Comparison of ENCODE assay signal across 15 cellular contexts in genomic region chr3:179872842-179873241, GRCh38.
DNase-seq lines count a peak whose midpoint lies in the region; ATAC-seq and TF ChIP-seq lines count a peak whose summit lies in the region.
"Had no signal": no experiment of that assay in that cellular context is flagged by ENCODE, and none has a peak within 500 bp of the region (broad histone marks: within the 10 kb centered on the region; RNA-seq: fewer than 3 reads in every experiment).

No MANE protein-coding gene starts in this region.

- ATAC-seq in GM23338: peak; percentile 94
- ATAC-seq in activated T-helper 17 cell treated with anti-CD3 and anti-CD28 coated beads, Interleukin-2, amount 50 U/mL, for 72 hours (replicated peaks): no peak
- ATAC-seq: T-cell had no signal

- H3K36me3 ChIP-seq in GM23338 (ENCODE audit: insufficient read depth) (no peaks in the 10 kb centered on the region), OCI-LY7 (ENCODE audit: insufficient read depth, low read length) (no peaks in the 10 kb centered on the region), esophagus muscularis mucosa (no peaks in the 10 kb centered on the region), thyroid gland (no peaks in the 10 kb centered on the region)
- H3K36me3 ChIP-seq: BE2C had no signal

- H3K27me3 Mint-ChIP-seq in GM23338 (ENCODE audit: insufficient read depth, low read depth, poor library complexity): no peaks in the 10 kb centered on the region
- peaks cover 8% of the 10 kb centered on the region for H3K27me3 Mint-ChIP-seq in activated T-helper 17 cell treated with anti-CD3 and anti-CD28 coated beads, Interleukin-2, amount 50 U/mL, for 72 hours
- H3K27me3 Mint-ChIP-seq: CD4-positive, alpha-beta memory T cell had no signal

- TF ChIP-seq POLR2A in esophagus muscularis mucosa (IDR thresholded peaks at IDR 0.05; ENCODE audit: low read depth): no peak
- TF ChIP-seq POLR2A in thyroid gland (IDR thresholded peaks at IDR 0.05): no peak

- CTCF ChIA-PET in OCI-LY7 (lab: Charles Lee; ENCODE audit: unreplicated experiment): no interaction called here

- H3K9me3 ChIP-seq in OCI-LY7 (ENCODE audit: low read length): no peaks in the 10 kb centered on the region
- H3K9me3 ChIP-seq in esophagus muscularis mucosa: no peaks in the 10 kb centered on the region
- H3K9me3 ChIP-seq in thyroid gland: no peaks in the 10 kb centered on the region
- H3K9me3 ChIP-seq: BE2C, SK-N-SH had no signal

- H3K27me3 ChIP-seq in GM23338 (ENCODE audit: insufficient read depth) (no peaks in the 10 kb centered on the region), esophagus muscularis mucosa (no peaks in the 10 kb centered on the region), thyroid gland (no peaks in the 10 kb centered on the region)
- H3K27me3 ChIP-seq: BE2C had no signal

- no peak overlapping the region for H3K4me3 Mint-ChIP-seq in GM23338
- H3K4me3 Mint-ChIP-seq in activated T-helper 17 cell treated with anti-CD3 and anti-CD28 coated beads, Interleukin-2, amount 50 U/mL, for 72 hours: no peak overlapping the region
- H3K4me3 Mint-ChIP-seq: CD4-positive, alpha-beta memory T cell; T-cell had no signal

- H4K20me1 ChIP-seq in GM23338 (replicated peaks; ENCODE audit: insufficient read depth): no peaks in the 10 kb centered on the region
- no peaks in the 10 kb centered on the region for H4K20me1 ChIP-seq in OCI-LY7 (ENCODE audit: insufficient read depth, low read length)

- H3K4me1 Mint-ChIP-seq in GM23338: peaks cover 23% of the 10 kb centered on the region; the same call in 2 of the 3 replicates
- no peaks in the 10 kb centered on the region for H3K4me1 Mint-ChIP-seq in activated T-helper 17 cell treated with anti-CD3 and anti-CD28 coated beads, Interleukin-2, amount 50 U/mL, for 72 hours
- H3K4me1 Mint-ChIP-seq: CD4-positive, alpha-beta memory T cell; T-cell had no signal

- H3K36me3 Mint-ChIP-seq in GM23338 (ENCODE audit: low read depth): no peaks in the 10 kb centered on the region
- no peaks in the 10 kb centered on the region for H3K36me3 Mint-ChIP-seq in activated T-helper 17 cell treated with anti-CD3 and anti-CD28 coated beads, Interleukin-2, amount 50 U/mL, for 72 hours (ENCODE audit: low read depth)
- H3K36me3 Mint-ChIP-seq: CD4-positive, alpha-beta memory T cell; T-cell had no signal

- intact Hi-C loops in OCI-LY7 (cut with micrococcal nuclease; ENCODE audit: unreplicated experiment): no loop called here
- intact Hi-C loops in esophagus muscularis mucosa (cut with DNase I): no loop called here
- intact Hi-C loops in thyroid gland (cut with DNase I): no loop called here

- WGBS in esophagus muscularis mucosa: 52% methylated on average over 5 of the region's 5 CpGs
- WGBS in thyroid gland, 2 donors: 56 to 57% methylated on average over 5 of the region's 5 CpGs

- H3K9me3 Mint-ChIP-seq in GM23338: no peaks in the 10 kb centered on the region
- no peaks in the 10 kb centered on the region for H3K9me3 Mint-ChIP-seq in activated T-helper 17 cell treated with anti-CD3 and anti-CD28 coated beads, Interleukin-2, amount 50 U/mL, for 72 hours
- H3K9me3 Mint-ChIP-seq: T-cell had no signal

- H3K27ac ChIP-seq in GM23338 (ENCODE audit: low read depth) (no peak overlapping the region), OCI-LY7 (ENCODE audit: low read depth, low read length, poor library complexity, severe bottlenecking) (no peak overlapping the region), esophagus muscularis mucosa (replicated peaks in 1 of 4) (no peak overlapping the region), thyroid gland (no peak overlapping the region)
- H3K27ac ChIP-seq: HL-60 had no signal

- no peak overlapping the region for H3K4me2 ChIP-seq in GM23338
- H3K4me2 ChIP-seq in OCI-LY7 (ENCODE audit: low read length): no peak overlapping the region
- H3K4me2 ChIP-seq: SK-N-SH had no signal

- no peak for TF ChIP-seq EP300 in esophagus muscularis mucosa (IDR thresholded peaks at IDR 0.05)

- H3K4me1 ChIP-seq in GM23338 (ENCODE audit: insufficient read depth) (no peaks in the 10 kb centered on the region), OCI-LY7 (ENCODE audit: insufficient read depth, low read length, poor library complexity, severe bottlenecking) (no peaks in the 10 kb centered on the region), esophagus muscularis mucosa (no peaks in the 10 kb centered on the region), thyroid gland (no peaks in the 10 kb centered on the region)
- H3K4me1 ChIP-seq: BE2C had no signal

- H3K79me2 ChIP-seq in GM23338 (replicated peaks; ENCODE audit: insufficient read depth): no peaks in the 10 kb centered on the region
- no peaks in the 10 kb centered on the region for H3K79me2 ChIP-seq in OCI-LY7 (ENCODE audit: insufficient read depth, low read depth, low read length)

- 0 out of 2 replicates have a peak overlapping the region, but pooled peaks have one; percentile 29 for H3K27ac Mint-ChIP-seq in GM23338
- H3K27ac Mint-ChIP-seq in activated T-helper 17 cell treated with anti-CD3 and anti-CD28 coated beads, Interleukin-2, amount 50 U/mL, for 72 hours: no peak overlapping the region
- H3K27ac Mint-ChIP-seq: CD4-positive, alpha-beta memory T cell; T-cell had no signal

- H3K9me2 ChIP-seq in GM23338 (ENCODE audit: insufficient read depth): no peaks in the 10 kb centered on the region
- no peaks in the 10 kb centered on the region for H3K9me2 ChIP-seq in OCI-LY7 (ENCODE audit: insufficient read depth, low read length)
- H3K9me2 ChIP-seq: SK-N-SH had no signal

- POLR2A ChIA-PET in OCI-LY7 (lab: Charles Lee): interaction anchor here (0.7 to 1.4 kb wide), 7 partner anchors 8 to 352 kb away, joined by 3 to 4 read pairs (median 3); no protein-coding TSS in a partner anchor

- TF ChIP-seq CTCF in GM23338 (conservative IDR thresholded peaks at IDR 0.05; ENCODE audit: low read depth in 2 of 2): peak; percentile 65 to 67
- TF ChIP-seq CTCF in OCI-LY7 (conservative IDR thresholded peaks at IDR 0.05; ENCODE audit: low read length): peak; percentile 55
- no peak for TF ChIP-seq CTCF in esophagus muscularis mucosa (IDR thresholded peaks at IDR 0.05)
- peak; percentile 18 for TF ChIP-seq CTCF in retinal pigment epithelial cell (conservative IDR thresholded peaks at IDR 0.05; ENCODE audit: low read depth, low read length)
- TF ChIP-seq CTCF in thyroid gland (IDR thresholded peaks at IDR 0.05): no peak

- no peak overlapping the region for H3K4me3 ChIP-seq in GM23338
- no peak overlapping the region for H3K4me3 ChIP-seq in OCI-LY7 (ENCODE audit: low read depth, low read length, poor library complexity, severe bottlenecking)
- H3K4me3 ChIP-seq in esophagus muscularis mucosa: no peak overlapping the region
- no peak overlapping the region for H3K4me3 ChIP-seq in retinal pigment epithelial cell (ENCODE audit: low read length)
- no peak overlapping the region for H3K4me3 ChIP-seq in thyroid gland (replicated peaks in 1 of 3)

- peak; percentile 80 for DNase-seq in GM23338 (ENCODE audit: low spot score)
- no peak for DNase-seq in OCI-LY7 (ENCODE audit: low spot score)
- DNase-seq in esophagus muscularis mucosa (ENCODE audit: extremely low spot score): peak; percentile 8
- no peak for DNase-seq in retinal pigment epithelial cell (ENCODE audit: low read depth)
- DNase-seq in thyroid gland: no peak
- DNase-seq in activated CD4-positive, alpha-beta T cell treated with anti-CD3 and anti-CD28 coated beads for 48 hours: no peak
- DNase-seq: BE2C; CD4-positive, alpha-beta memory T cell; NCI-H1930; NCI-H446; NK-92 treated with Interleukin-12 subunit alpha and Interleukin-12 subunit beta, amount 100 ng/mL, for 24 hours; SK-N-SH; T-cell had no signal

- BruUV-seq in OCI-LY7 (replicated peaks; lab: Mats Ljungman, UMichigan): no TSS peak

- no peaks in the 10 kb centered on the region for H3F3A ChIP-seq in GM23338 (replicated peaks; ENCODE audit: low read depth)

- H2AFZ ChIP-seq in GM23338 (no peak overlapping the region), OCI-LY7 (ENCODE audit: low read length) (no peak overlapping the region)

TF ChIP-seq in GM23338, 12 proteins besides CTCF, POLR2A, EP300 and RAD21 (continues in another document):
- TF ChIP-seq JUNB (IDR thresholded peaks at IDR 0.05; ENCODE audit: unreplicated experiment) (no peak), STAT1 (IDR thresholded peaks at IDR 0.05; ENCODE audit: unreplicated experiment) (no peak), NANOG (IDR thresholded peaks at IDR 0.05; ENCODE audit: borderline replicate concordance) (no peak), ZNF114 (CRISPR knock-in tag; IDR thresholded peaks at IDR 0.05) (no peak), EZH2phosphoT487 (IDR thresholded peaks at IDR 0.05; ENCODE audit: unreplicated experiment) (no peak)
- TF ChIP-seq, protein P1, sequence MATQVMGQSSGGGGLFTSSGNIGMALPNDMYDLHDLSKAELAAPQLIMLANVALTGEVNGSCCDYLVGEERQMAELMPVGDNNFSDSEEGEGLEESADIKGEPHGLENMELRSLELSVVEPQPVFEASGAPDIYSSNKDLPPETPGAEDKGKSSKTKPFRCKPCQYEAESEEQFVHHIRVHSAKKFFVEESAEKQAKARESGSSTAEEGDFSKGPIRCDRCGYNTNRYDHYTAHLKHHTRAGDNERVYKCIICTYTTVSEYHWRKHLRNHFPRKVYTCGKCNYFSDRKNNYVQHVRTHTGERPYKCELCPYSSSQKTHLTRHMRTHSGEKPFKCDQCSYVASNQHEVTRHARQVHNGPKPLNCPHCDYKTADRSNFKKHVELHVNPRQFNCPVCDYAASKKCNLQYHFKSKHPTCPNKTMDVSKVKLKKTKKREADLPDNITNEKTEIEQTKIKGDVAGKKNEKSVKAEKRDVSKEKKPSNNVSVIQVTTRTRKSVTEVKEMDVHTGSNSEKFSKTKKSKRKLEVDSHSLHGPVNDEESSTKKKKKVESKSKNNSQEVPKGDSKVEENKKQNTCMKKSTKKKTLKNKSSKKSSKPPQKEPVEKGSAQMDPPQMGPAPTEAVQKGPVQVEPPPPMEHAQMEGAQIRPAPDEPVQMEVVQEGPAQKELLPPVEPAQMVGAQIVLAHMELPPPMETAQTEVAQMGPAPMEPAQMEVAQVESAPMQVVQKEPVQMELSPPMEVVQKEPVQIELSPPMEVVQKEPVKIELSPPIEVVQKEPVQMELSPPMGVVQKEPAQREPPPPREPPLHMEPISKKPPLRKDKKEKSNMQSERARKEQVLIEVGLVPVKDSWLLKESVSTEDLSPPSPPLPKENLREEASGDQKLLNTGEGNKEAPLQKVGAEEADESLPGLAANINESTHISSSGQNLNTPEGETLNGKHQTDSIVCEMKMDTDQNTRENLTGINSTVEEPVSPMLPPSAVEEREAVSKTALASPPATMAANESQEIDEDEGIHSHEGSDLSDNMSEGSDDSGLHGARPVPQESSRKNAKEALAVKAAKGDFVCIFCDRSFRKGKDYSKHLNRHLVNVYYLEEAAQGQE (IDR thresholded peaks at IDR 0.05; ENCODE audit: unreplicated experiment): no peak

Comparison
In these comparisons a context has a peak if more than half of its experiments do, and no peak if none do; other contexts are left out.
1. DNase-seq: peak in GM23338 (single experiment) and esophagus muscularis mucosa (single experiment); none in OCI-LY7 (single experiment), retinal pigment epithelial cell (single experiment), thyroid gland (0 of 2) and activated CD4-positive, alpha-beta T cell treated with anti-CD3 and anti-CD28 coated beads for 48 hours (single experiment).
2. CTCF ChIP-seq: peak in GM23338 (2 of 2), OCI-LY7 (single experiment) and retinal pigment epithelial cell (single experiment); none in esophagus muscularis mucosa (0 of 3) and thyroid gland (0 of 6).